20 cellular contexts compared by ENCODE assay signal in genomic region chr10:117424171-117424570, GRCh38. TPM values are rescaled to one million over a fixed set of nuclear protein-coding genes. Genes with fewer than 3 reads are reported as not detected.
DNase-seq lines count a peak whose midpoint lies in the region; ATAC-seq, FAIRE-seq and TF ChIP-seq lines count a peak whose summit lies in the region.
"Had no signal": no experiment of that assay in that cellular context is flagged by ENCODE, and none has a peak within 500 bp of the region (broad histone marks: within the 10 kb centered on the region; RNA-seq: fewer than 3 reads in every experiment).

No MANE protein-coding gene starts in this region.

- DNase-seq in bronchial epithelial cell (ENCODE audit: low read depth) (peak; percentile 57), foreskin keratinocyte (peak in 1 of 2 donors; percentile 53), NCI-H82 treated with DMSO at 0.1 percent for 48 hours (lab: John Stamatoyannopoulos, UW; ENCODE audit: unreplicated experiment) (no peak), NCI-H2081 (lab: John Stamatoyannopoulos, UW) (no peak), BE2C (no peak)
- DNase-seq: 8988T; ACHN; Caco-2; Calu3; CD4-positive, alpha-beta T cell; CD8-positive, alpha-beta T cell; DMS79 treated with DMSO at 0.1 percent for 48 hours; GF-D8 had no signal

- no peak overlapping the region for H3K4me3 ChIP-seq in bronchial epithelial cell (ENCODE audit: low read depth, low read length)
- H3K4me3 ChIP-seq in BE2C (ENCODE audit: low read depth, low read length) = no peak overlapping the region
- H3K4me3 ChIP-seq: BLaER1 treated with 17β-estradiol and CSF1 and Interleukin-3, amounts not matched to agents 10 nM and 100 nM had no signal

- no peaks in the 10 kb centered on the region for H3K9me3 ChIP-seq in BE2C
- H3K9me3 ChIP-seq: Caco-2 had no signal

- no peaks in the 10 kb centered on the region for H3K36me3 ChIP-seq in bronchial epithelial cell (ENCODE audit: control insufficient read depth, insufficient read depth, low read length)
- H3K36me3 ChIP-seq in BE2C = no peaks in the 10 kb centered on the region
- H3K36me3 ChIP-seq: BLaER1 treated with 17β-estradiol and CSF1 and Interleukin-3, amounts not matched to agents 10 nM and 100 nM had no signal

- H3K27me3 ChIP-seq in bronchial epithelial cell (ENCODE audit: control insufficient read depth, insufficient read depth, low read length) (no peaks in the 10 kb centered on the region), foreskin keratinocyte (no peaks in the 10 kb centered on the region), BE2C (no peaks in the 10 kb centered on the region)
- H3K27me3 ChIP-seq: BLaER1 treated with 17β-estradiol and CSF1 and Interleukin-3, amounts not matched to agents 10 nM and 100 nM had no signal

- H3K4me1 ChIP-seq in foreskin keratinocyte (peaks cover 7% of the 10 kb centered on the region), BE2C (no peaks in the 10 kb centered on the region)

- H3K27ac ChIP-seq in foreskin keratinocyte = no peak overlapping the region
- H3K27ac ChIP-seq: BLaER1 treated with 17β-estradiol and CSF1 and Interleukin-3, amounts not matched to agents 10 nM and 100 nM; C4-2B had no signal

- ATAC-seq in foreskin keratinocyte = peak; percentile 17
- ATAC-seq: CD8-positive, alpha-beta T cell had no signal

- TF ChIP-seq CTCF in bronchial epithelial cell (IDR thresholded peaks at IDR 0.05; ENCODE audit: insufficient read depth, low read length, severe bottlenecking) = no peak
- TF ChIP-seq CTCF in foreskin keratinocyte (conservative IDR thresholded peaks at IDR 0.05) = no peak
- TF ChIP-seq CTCF in BE2C (IDR thresholded peaks at IDR 0.05; ENCODE audit: low read depth, low read length) = no peak

- no peak for FAIRE-seq in bronchial epithelial cell (lab: Jason Lieb, UNC)
- FAIRE-seq: A204.1, D721Med, G401.6, GM12891, GM19239 had no signal

RNA-seq across cellular contexts. Expression of gene PDZD8, which starts 48.9 kb away (rescaled TPM):
- total RNA-seq in bronchial epithelial cell = 20.3 and 27.9 TPM in 2 replicates
- 29.1 and 31.4 TPM in 2 replicates for total RNA-seq in foreskin keratinocyte
- 3.0 and 4.3 TPM in 2 replicates for polyA plus RNA-seq in foreskin keratinocyte
- polyA plus RNA-seq in BE2C (2012; ENCODE audit: insufficient read depth, insufficient read length, low read depth) = 33.5 TPM
